Comparison of ENCODE assay signal across 9 cellular contexts in the genomic region with DNA sequence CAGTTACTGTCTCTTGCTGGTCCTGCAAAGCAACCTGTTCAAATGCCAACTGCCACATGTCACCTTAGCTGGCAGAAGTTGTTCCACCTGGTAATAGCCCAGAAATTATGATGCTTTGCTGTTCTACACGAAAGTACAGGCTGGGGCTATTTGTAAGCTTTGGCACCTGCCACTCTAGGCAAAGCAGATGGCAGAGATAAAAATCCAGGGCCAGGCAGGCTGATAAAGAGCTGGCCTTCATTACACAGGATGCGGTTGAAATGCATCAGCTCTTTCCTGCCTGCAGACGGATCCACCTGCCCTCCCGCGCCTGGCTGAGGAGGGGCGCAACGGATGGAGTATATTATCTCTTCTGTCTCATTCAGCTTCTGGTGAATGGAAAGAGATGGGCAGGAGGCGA. TPM values are rescaled to one million over a fixed set of nuclear protein-coding genes. Genes with fewer than 3 reads are reported as not detected.
A peak's percentile ranks its signal among the peaks of the same experiment; 100 is the strongest.
DNase-seq lines count a peak whose midpoint lies in the region; ATAC-seq, FAIRE-seq and TF ChIP-seq lines count a peak whose summit lies in the region.
"Had no signal": no experiment of that assay in that cellular context is flagged by ENCODE, and none has a peak within 500 bp of the region (broad histone marks: within the 10 kb centered on the region; RNA-seq: fewer than 3 reads in every experiment).

No MANE protein-coding gene starts in this region.

- FAIRE-seq in H54 (lab: Jason Lieb, UNC) = no peak
- FAIRE-seq: G401.6 had no signal

- H3K4me3 Mint-ChIP-seq in activated CD8-positive, alpha-beta memory T cell treated with anti-CD3 and anti-CD28 coated beads, Interleukin-2, amount 10 ng/mL, durations not matched to agents 7 days and 5 days = no peak overlapping the region
- H3K4me3 Mint-ChIP-seq in memory B cell = peak overlapping the region; percentile 32

- H3K27me3 Mint-ChIP-seq in activated CD8-positive, alpha-beta memory T cell treated with anti-CD3 and anti-CD28 coated beads, Interleukin-2, amount 10 ng/mL, durations not matched to agents 7 days and 5 days = no peaks in the 10 kb centered on the region
- H3K27me3 Mint-ChIP-seq in memory B cell = no peaks in the 10 kb centered on the region

- DNase-seq in DMS153 treated with DMSO at 0.1 percent for 48 hours (lab: John Stamatoyannopoulos, UW; ENCODE audit: unreplicated experiment) (peak; percentile 60), NCI-H526 (lab: John Stamatoyannopoulos, UW) (peak; percentile 91 to 93), memory B cell (ENCODE audit: low spot score in 2 of 2) (peak in 1 of 2 donors; percentile 24), H54 (ENCODE audit: insufficient read length, low spot score) (no peak), T1000 (lab: John Stamatoyannopoulos, UW) (no peak)
- DNase-seq in activated CD8-positive, alpha-beta memory T cell treated with anti-CD3 and anti-CD28 coated beads, Interleukin-2, amount 10 ng/mL, durations not matched to agents 7 days and 5 days = peak; percentile 85

- peaks cover 8% of the 10 kb centered on the region for H3K36me3 Mint-ChIP-seq in activated CD8-positive, alpha-beta memory T cell treated with anti-CD3 and anti-CD28 coated beads, Interleukin-2, amount 10 ng/mL, durations not matched to agents 7 days and 5 days
- peaks cover 3% of the 10 kb centered on the region for H3K36me3 Mint-ChIP-seq in memory B cell

- peaks cover 56% of the 10 kb centered on the region for H3K4me1 Mint-ChIP-seq in activated CD8-positive, alpha-beta memory T cell treated with anti-CD3 and anti-CD28 coated beads, Interleukin-2, amount 10 ng/mL, durations not matched to agents 7 days and 5 days
- H3K4me1 Mint-ChIP-seq in memory B cell = peaks cover 18% of the 10 kb centered on the region

- peaks cover 9% of the 10 kb centered on the region for H3K9me3 Mint-ChIP-seq in activated CD8-positive, alpha-beta memory T cell treated with anti-CD3 and anti-CD28 coated beads, Interleukin-2, amount 10 ng/mL, durations not matched to agents 7 days and 5 days (ENCODE audit: low read depth)
- peaks cover 3% of the 10 kb centered on the region for H3K9me3 Mint-ChIP-seq in memory B cell

- peak overlapping the region; percentile 76 for H3K27ac Mint-ChIP-seq in activated CD8-positive, alpha-beta memory T cell treated with anti-CD3 and anti-CD28 coated beads, Interleukin-2, amount 10 ng/mL, durations not matched to agents 7 days and 5 days
- H3K27ac Mint-ChIP-seq in memory B cell = peak overlapping the region; percentile 72

- peak; percentile 66 for ATAC-seq in activated CD8-positive, alpha-beta memory T cell treated with anti-CD3 and anti-CD28 coated beads, Interleukin-2, amount 10 ng/mL, durations not matched to agents 7 days and 5 days
- ATAC-seq in memory B cell (ENCODE audit: low read depth) (peak; percentile 93), HG02642 (IDR thresholded peaks at IDR 0.05; ENCODE audit: poor library complexity, unreplicated experiment) (no peak), GM21825 (IDR thresholded peaks at IDR 0.05; ENCODE audit: unreplicated experiment) (no peak)

- no peak for TF ChIP-seq POLR2A in H54 (IDR thresholded peaks at IDR 0.05; ENCODE audit: low read depth, low read length)

- CTCF ChIA-PET in activated CD8-positive, alpha-beta memory T cell treated with anti-CD3 and anti-CD28 coated beads, Interleukin-2, amount 10 ng/mL, durations not matched to agents 7 days and 5 days (lab: Charles Lee) = interaction anchor here (0.7 to 2.1 kb wide), 15 partner anchors 9 to 278 kb away, joined by 3 to 15 read pairs (median 3); no protein-coding TSS in a partner anchor

RNA-seq across cellular contexts. Expression of gene KDM8, which starts 29.3 kb away (rescaled TPM):
- total RNA-seq in activated CD8-positive, alpha-beta memory T cell treated with anti-CD3 and anti-CD28 coated beads, Interleukin-2, amount 10 ng/mL, durations not matched to agents 7 days and 5 days = 10 to 100 TPM; 14.8 to 18.2 TPM

Comparison
In these comparisons a context has a peak if more than half of its experiments do, and no peak if none do; other contexts are left out.
1. DNase-seq: peak in DMS153 treated with DMSO at 0.1 percent for 48 hours (single experiment), NCI-H526 (2 of 2) and activated CD8-positive, alpha-beta memory T cell treated with anti-CD3 and anti-CD28 coated beads, Interleukin-2, amount 10 ng/mL, durations not matched to agents 7 days and 5 days (single experiment); none in H54 (single experiment) and T1000 (single experiment).
2. ATAC-seq: peak in activated CD8-positive, alpha-beta memory T cell treated with anti-CD3 and anti-CD28 coated beads, Interleukin-2, amount 10 ng/mL, durations not matched to agents 7 days and 5 days (single experiment) and memory B cell (single experiment); none in HG02642 (single experiment) and GM21825 (single experiment).